In the genomic region with DNA sequence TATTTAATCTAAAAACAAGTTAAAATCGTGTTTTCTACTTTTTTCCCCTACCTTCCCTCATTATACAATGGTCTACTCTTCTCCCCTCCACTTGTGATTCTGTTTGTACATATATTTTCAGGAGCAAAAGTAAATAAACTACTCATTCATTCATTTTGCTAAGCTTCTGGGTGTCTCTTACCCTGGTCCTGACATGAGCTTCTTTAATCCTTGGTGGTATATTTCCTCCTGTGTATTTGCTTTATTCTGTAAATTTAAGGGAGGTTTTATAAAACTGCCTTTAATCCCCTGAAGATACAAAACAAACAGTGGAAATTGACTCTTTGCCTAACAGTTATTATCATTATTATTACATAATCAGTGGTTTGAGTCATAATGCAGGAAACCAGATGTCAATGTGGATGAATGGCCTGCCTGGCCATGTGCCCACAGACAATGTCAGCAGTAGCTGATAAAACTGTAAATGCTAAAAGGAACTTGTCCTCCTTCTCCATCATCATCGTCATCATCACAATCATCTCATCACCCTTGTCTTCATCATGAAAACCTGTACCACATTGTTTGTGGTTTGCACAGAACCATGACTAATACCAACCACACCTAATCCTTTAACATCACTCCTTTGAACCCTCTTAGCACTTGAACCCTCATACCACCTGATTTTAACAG, we compare ENCODE assay signal across 1 cellular context.
TF ChIP-seq lines count a peak whose summit lies in the region.

No MANE protein-coding gene starts in this region.

TF ChIP-seq in WTC11, 78 proteins besides CTCF, POLR2A, EP300 and RAD21 (continued from another document):
- TF ChIP-seq, protein P1, sequence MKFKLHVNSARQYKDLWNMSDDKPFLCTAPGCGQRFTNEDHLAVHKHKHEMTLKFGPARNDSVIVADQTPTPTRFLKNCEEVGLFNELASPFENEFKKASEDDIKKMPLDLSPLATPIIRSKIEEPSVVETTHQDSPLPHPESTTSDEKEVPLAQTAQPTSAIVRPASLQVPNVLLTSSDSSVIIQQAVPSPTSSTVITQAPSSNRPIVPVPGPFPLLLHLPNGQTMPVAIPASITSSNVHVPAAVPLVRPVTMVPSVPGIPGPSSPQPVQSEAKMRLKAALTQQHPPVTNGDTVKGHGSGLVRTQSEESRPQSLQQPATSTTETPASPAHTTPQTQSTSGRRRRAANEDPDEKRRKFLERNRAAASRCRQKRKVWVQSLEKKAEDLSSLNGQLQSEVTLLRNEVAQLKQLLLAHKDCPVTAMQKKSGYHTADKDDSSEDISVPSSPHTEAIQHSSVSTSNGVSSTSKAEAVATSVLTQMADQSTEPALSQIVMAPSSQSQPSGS (CRISPR knock-in tag; IDR thresholded peaks at IDR 0.05; ENCODE audit: borderline replicate concordance, low read depth): no peak
- no peak for TF ChIP-seq NFE2L1 (CRISPR knock-in tag; IDR thresholded peaks at IDR 0.05)
